Comparison of ENCODE assay signal across 16 cellular contexts in genomic region chr18:24111936-24112335, GRCh38. TPM values are rescaled to one million over a fixed set of nuclear protein-coding genes. Genes with fewer than 3 reads are reported as not detected.
DNase-seq lines count a peak whose midpoint lies in the region; ATAC-seq and TF ChIP-seq lines count a peak whose summit lies in the region.
"Had no signal": no experiment of that assay in that cellular context is flagged by ENCODE, and none has a peak within 500 bp of the region (broad histone marks: within the 10 kb centered on the region; RNA-seq: fewer than 3 reads in every experiment).

No MANE protein-coding gene starts in this region.

- H4K20me1 ChIP-seq in DND-41 (ENCODE audit: insufficient read depth, low read length), result peaks cover 2% of the 10 kb centered on the region; the same call in 1 of the 2 replicates

- CTCF ChIA-PET in CD4-positive, alpha-beta T cell (lab: Charles Lee), result no interaction called here

- no peaks in the 10 kb centered on the region for H3K9me3 Mint-ChIP-seq in CD4-positive, alpha-beta T cell
- H3K9me3 Mint-ChIP-seq: activated naive CD8-positive, alpha-beta T cell treated with anti-CD3 and anti-CD28 coated beads, Interleukin-2, amount 10 ng/mL, durations not matched to agents 7 days and 5 days; stimulated activated naive CD8-positive, alpha-beta T cell treated with anti-CD3 and anti-CD28 coated beads, Interleukin-15, amount 100 ng/mL, for 72 hours had no signal

- no peak for TF ChIP-seq EP300 in esophagus muscularis mucosa (IDR thresholded peaks at IDR 0.05)

- H3K36me3 ChIP-seq in DND-41 (ENCODE audit: insufficient read depth, low read length) (peaks cover 29% of the 10 kb centered on the region), esophagus muscularis mucosa (peaks cover 0 to 23% (median 7%) of the 10 kb centered on the region in 4 donors)
- H3K36me3 ChIP-seq: cardiac muscle cell, lower lobe of right lung had no signal

- H3K4me2 ChIP-seq in DND-41 (ENCODE audit: insufficient read depth, low read length), result no peak overlapping the region

- H3K4me1 ChIP-seq in DND-41 (ENCODE audit: insufficient read depth, low read length) (no peaks in the 10 kb centered on the region), esophagus muscularis mucosa (no peaks in the 10 kb centered on the region)
- H3K4me1 ChIP-seq: lower lobe of right lung, sigmoid colon had no signal

- 98% methylated on average over 2 of the region's 2 CpGs for WGBS in esophagus muscularis mucosa

- peak overlapping the region; percentile 66 for H3K27ac Mint-ChIP-seq in CD4-positive, alpha-beta T cell
- H3K27ac Mint-ChIP-seq in T-helper 17 cell, result peak overlapping the region; percentile 77
- H3K27ac Mint-ChIP-seq: activated naive CD8-positive, alpha-beta T cell treated with anti-CD3 and anti-CD28 coated beads, Interleukin-2, amount 10 ng/mL, durations not matched to agents 7 days and 5 days; stimulated activated naive CD8-positive, alpha-beta T cell treated with anti-CD3 and anti-CD28 coated beads, Interleukin-15, amount 100 ng/mL, for 72 hours had no signal

- H3K27ac ChIP-seq in CD4-positive, alpha-beta T cell (ENCODE audit: low read depth, low read length), result no peak overlapping the region
- no peak overlapping the region for H3K27ac ChIP-seq in DND-41 (ENCODE audit: low read length)
- no peak overlapping the region for H3K27ac ChIP-seq in esophagus muscularis mucosa (replicated peaks in 1 of 4)
- H3K27ac ChIP-seq: cardiac muscle cell, dorsolateral prefrontal cortex, lower lobe of right lung, RWPE1, sigmoid colon had no signal

- H3K4me3 Mint-ChIP-seq in CD4-positive, alpha-beta T cell, result no peak overlapping the region
- H3K4me3 Mint-ChIP-seq in T-helper 17 cell, result no peak overlapping the region
- H3K4me3 Mint-ChIP-seq: activated naive CD8-positive, alpha-beta T cell treated with anti-CD3 and anti-CD28 coated beads, Interleukin-2, amount 10 ng/mL, durations not matched to agents 7 days and 5 days; stimulated activated naive CD8-positive, alpha-beta T cell treated with anti-CD3 and anti-CD28 coated beads, Interleukin-15, amount 100 ng/mL, for 72 hours had no signal

- H3K27me3 ChIP-seq in CD4-positive, alpha-beta T cell (ENCODE audit: control insufficient read depth, insufficient read depth, low read length), result no peaks in the 10 kb centered on the region
- H3K27me3 ChIP-seq in DND-41 (ENCODE audit: insufficient read depth, low read length, poor library complexity) (no peaks in the 10 kb centered on the region), esophagus muscularis mucosa (no peaks in the 10 kb centered on the region)
- H3K27me3 ChIP-seq: cardiac muscle cell, dorsolateral prefrontal cortex, sigmoid colon had no signal

- no peaks in the 10 kb centered on the region for H3K9me3 ChIP-seq in CD4-positive, alpha-beta T cell (ENCODE audit: control insufficient read depth, low read length)
- H3K9me3 ChIP-seq in DND-41 (ENCODE audit: insufficient read depth, low read length, severe bottlenecking), result no peaks in the 10 kb centered on the region
- no peaks in the 10 kb centered on the region for H3K9me3 ChIP-seq in T-helper 17 cell (ENCODE audit: control insufficient read depth, low read length, poor library complexity, severe bottlenecking)
- no peaks in the 10 kb centered on the region for H3K9me3 ChIP-seq in esophagus muscularis mucosa
- H3K9me3 ChIP-seq: lower lobe of right lung, sigmoid colon had no signal

- no peak for DNase-seq in CD4-positive, alpha-beta T cell
- DNase-seq in DND-41, result no peak
- DNase-seq in T-helper 17 cell, result no peak
- DNase-seq in esophagus muscularis mucosa (ENCODE audit: extremely low spot score), result peak; percentile 68
- DNase-seq in activated CD4-positive, alpha-beta T cell treated with anti-CD3 and anti-CD28 coated beads, Interleukin-2, amount 50 U/mL, for 4 hours, result no peak
- DNase-seq in SHP77 treated with DMSO at 0.1 percent for 48 hours (lab: John Stamatoyannopoulos, UW), result no peak
- DNase-seq in epidermal melanocyte (ENCODE audit: insufficient read length, low spot score), result no peak
- DNase-seq: activated CD4-positive, alpha-beta T cell treated with anti-CD3 and anti-CD28 coated beads, Interleukin-2, amount 50 U/mL, for 1 hour; activated naive CD8-positive, alpha-beta T cell treated with anti-CD3 and anti-CD28 coated beads, Interleukin-2, amount 10 ng/mL, durations not matched to agents 7 days and 5 days; dorsolateral prefrontal cortex; lower lobe of right lung; NCI-H1105; sigmoid colon; stimulated activated naive CD8-positive, alpha-beta T cell treated with anti-CD3 and anti-CD28 coated beads, Interleukin-15, amount 100 ng/mL, for 72 hours had no signal

- H3K9ac ChIP-seq in DND-41 (ENCODE audit: low read depth, low read length), result no peak overlapping the region

- H3K79me2 ChIP-seq in DND-41 (ENCODE audit: insufficient read depth, low read length), result no peaks in the 10 kb centered on the region

- intact Hi-C loops in CD4-positive, alpha-beta T cell (cut with DNase I, micrococcal nuclease), result no loop called here
- intact Hi-C loops in esophagus muscularis mucosa (cut with DNase I), result no loop called here

- peaks cover 68% of the 10 kb centered on the region for H3K36me3 Mint-ChIP-seq in CD4-positive, alpha-beta T cell (ENCODE audit: low read depth)
- H3K36me3 Mint-ChIP-seq in T-helper 17 cell (ENCODE audit: low read depth), result peaks cover 9% of the 10 kb centered on the region

- no peak for TF ChIP-seq POLR2A in esophagus muscularis mucosa (IDR thresholded peaks at IDR 0.05; ENCODE audit: low read depth)

- H3K4me3 ChIP-seq in DND-41 (ENCODE audit: low read depth in 1 of 2, low read length in 2 of 2) (no peak overlapping the region), esophagus muscularis mucosa (no peak overlapping the region)
- H3K4me3 ChIP-seq: cardiac muscle cell, dorsolateral prefrontal cortex, lower lobe of right lung, sigmoid colon had no signal

- TF ChIP-seq CTCF in CD4-positive, alpha-beta T cell (IDR thresholded peaks at IDR 0.05), result no peak
- TF ChIP-seq CTCF in DND-41 (IDR thresholded peaks at IDR 0.05; ENCODE audit: borderline replicate concordance, extremely low read depth, low read length, poor library complexity, severe bottlenecking) (peak; percentile 10), esophagus muscularis mucosa (IDR thresholded peaks at IDR 0.05) (no peak)

- H3K4me1 Mint-ChIP-seq in CD4-positive, alpha-beta T cell (ENCODE audit: low read depth), result peaks cover 40% of the 10 kb centered on the region
- H3K4me1 Mint-ChIP-seq in T-helper 17 cell, result peaks cover 23% of the 10 kb centered on the region

- no peak overlapping the region for H2AFZ ChIP-seq in DND-41 (ENCODE audit: low read depth, low read length)

- POLR2A ChIA-PET in CD4-positive, alpha-beta T cell (lab: Charles Lee), result interaction anchor here (0.6 kb wide), 1 partner anchor 97 kb away, joined by 3 read pairs; no protein-coding TSS in a partner anchor

- no peaks in the 10 kb centered on the region for H3K27me3 Mint-ChIP-seq in CD4-positive, alpha-beta T cell
- no peaks in the 10 kb centered on the region for H3K27me3 Mint-ChIP-seq in T-helper 17 cell
- H3K27me3 Mint-ChIP-seq: activated naive CD8-positive, alpha-beta T cell treated with anti-CD3 and anti-CD28 coated beads, Interleukin-2, amount 10 ng/mL, durations not matched to agents 7 days and 5 days; stimulated activated naive CD8-positive, alpha-beta T cell treated with anti-CD3 and anti-CD28 coated beads, Interleukin-15, amount 100 ng/mL, for 72 hours had no signal

- no peak for ATAC-seq in CD4-positive, alpha-beta T cell (ENCODE audit: poor library complexity)
- ATAC-seq in DND-41 (ENCODE audit: insufficient read depth, low read depth), result 0 out of 3 replicates have a peak, but pooled peaks have one; percentile 37
- no peak for ATAC-seq in T-helper 17 cell
- ATAC-seq: lower lobe of right lung; stimulated activated naive CD8-positive, alpha-beta T cell treated with anti-CD3 and anti-CD28 coated beads, Interleukin-15, amount 100 ng/mL, for 72 hours had no signal

RNA-seq across cellular contexts. Expression of gene CABYR, which starts 26.9 kb away (rescaled TPM):
- total RNA-seq in CD4-positive, alpha-beta T cell, result under 1 TPM; 0.75 to 0.85 TPM
- total RNA-seq in T-helper 17 cell, result 1 to 10 TPM; 2.4 to 2.6 TPM
- total RNA-seq in esophagus muscularis mucosa, result 1 to 10 TPM; 1.3 to 3.3 (median 2.5) TPM
